ENCODE assay signal across 21 cellular contexts in the genomic region with DNA sequence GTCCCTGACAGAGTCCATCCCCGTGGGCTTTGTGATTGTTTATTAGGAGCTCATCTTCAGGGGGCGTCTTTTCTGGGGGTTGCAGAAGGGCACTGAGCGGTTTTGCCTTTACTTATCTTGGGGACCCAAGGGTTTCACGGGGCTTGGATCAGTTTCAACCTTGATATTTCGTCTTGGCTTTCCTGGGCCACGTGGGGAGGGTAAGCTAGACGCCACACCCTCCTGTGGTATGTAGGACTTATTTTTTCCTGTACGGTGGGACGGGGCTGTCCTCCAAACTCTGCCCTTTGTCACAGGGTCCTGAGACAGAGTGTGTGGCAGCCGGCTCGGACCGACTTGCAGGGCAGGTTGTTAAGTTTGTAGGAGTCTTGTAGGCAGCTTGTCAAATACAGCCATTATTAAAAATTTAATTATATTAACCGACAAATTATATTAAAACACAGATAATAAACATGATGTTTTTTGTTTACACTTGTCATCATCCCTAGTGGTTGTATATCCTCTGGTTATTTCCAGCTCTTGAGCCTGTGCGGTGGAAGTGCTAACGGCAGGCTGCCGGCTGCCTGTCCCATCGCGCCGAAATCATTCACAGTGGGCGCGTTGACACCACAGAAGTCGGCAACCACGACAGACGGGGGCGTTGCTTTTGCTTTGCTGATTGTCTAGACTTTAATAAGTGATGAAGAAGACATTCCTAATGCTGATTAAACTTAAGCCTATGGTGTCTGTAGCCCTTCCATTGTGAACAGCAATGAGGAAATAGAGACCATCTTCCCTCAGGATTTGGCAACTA.
DNase-seq lines count a peak whose midpoint lies in the region; ATAC-seq and TF ChIP-seq lines count a peak whose summit lies in the region.
"Had no signal": no experiment of that assay in that cellular context is flagged by ENCODE, and none has a peak within 500 bp of the region (broad histone marks: within the 10 kb centered on the region; RNA-seq: fewer than 3 reads in every experiment).

No MANE protein-coding gene starts in this region.

- TF ChIP-seq CTCF in H9 (conservative IDR thresholded peaks at IDR 0.05) (no peak), progenitor cell of endocrine pancreas (IDR thresholded peaks at IDR 0.05; ENCODE audit: unreplicated experiment) (no peak)
- no peak for TF ChIP-seq CTCF in activated CD8-positive, alpha-beta T cell treated with anti-CD3 and anti-CD28 coated beads for 36 hours (IDR thresholded peaks at IDR 0.05)

- no peak overlapping the region for H2AFZ ChIP-seq in H9 (ENCODE audit: low read length)
- H2AFZ ChIP-seq: GM23338 had no signal

- no peaks in the 10 kb centered on the region for H3K23me2 ChIP-seq in H9 (ENCODE audit: insufficient read length, low read depth, low read length, poor library complexity, severe bottlenecking)

- H2BK120ac ChIP-seq in H9 (ENCODE audit: low read depth, low read length, poor library complexity, severe bottlenecking) = no peak overlapping the region

- H4K20me1 ChIP-seq in H9 (ENCODE audit: control insufficient read depth, insufficient read depth, insufficient read length) = peaks cover 5% of the 10 kb centered on the region

- no peaks in the 10 kb centered on the region for H3K9me3 ChIP-seq in H9 (ENCODE audit: control insufficient read depth, low read depth, low read length)
- H3K9me3 ChIP-seq: right lobe of liver, uterus had no signal

- no peak overlapping the region for H3T11ph ChIP-seq in H9 (ENCODE audit: low read length)

- H3K4me3 Mint-ChIP-seq in H9 = no peak overlapping the region
- no peak overlapping the region for H3K4me3 Mint-ChIP-seq in progenitor cell of endocrine pancreas (ENCODE audit: low read depth)
- no peak overlapping the region for H3K4me3 Mint-ChIP-seq in activated CD8-positive, alpha-beta T cell treated with anti-CD3 and anti-CD28 coated beads for 36 hours
- H3K4me3 Mint-ChIP-seq: activated CD4-positive, alpha-beta T cell treated with anti-CD3 and anti-CD28 coated beads, Interleukin-2, amount 10 ng/mL, durations not matched to agents 7 days and 5 days; brain; GM23338; HFFc6; stimulated activated memory B cell treated with anti-CD40 and anti-IgM and Interleukin-4, amounts not matched to agents 10 μg/mL and 1 μg/mL and 100 μg/mL, for 72 hours; T-helper 2 cell treated with Interferon-gamma antibody and Interleukin-4, amounts not matched to agents 5 μg/mL and 100 μg/mL, for 36 hours had no signal

- H3K9ac ChIP-seq in H9 (ENCODE audit: extremely low read depth, insufficient read length, low read length) = no peak overlapping the region

- H3K56ac ChIP-seq in H9 (ENCODE audit: insufficient read length, low read depth, low read length) = no peak overlapping the region

- H2BK20ac ChIP-seq in H9 (ENCODE audit: low read depth, low read length, poor library complexity, severe bottlenecking) = no peak overlapping the region

- H3K4me2 ChIP-seq in H9 (ENCODE audit: insufficient read depth, insufficient read length, low read length) = no peak overlapping the region
- H3K4me2 ChIP-seq: GM23338 had no signal

- no peak overlapping the region for H4K91ac ChIP-seq in H9 (ENCODE audit: insufficient read length, low read depth, low read length)

- no peak overlapping the region for H2BK15ac ChIP-seq in H9 (ENCODE audit: low read depth, low read length)

- H3K79me2 ChIP-seq in H9 (ENCODE audit: insufficient read depth, low read length) = no peaks in the 10 kb centered on the region

- 0 out of 2 replicates have a peak, but pooled peaks cover 2% of the 10 kb centered on the region for H3K4me1 ChIP-seq in H9 (ENCODE audit: insufficient read depth, low read length)
- H3K4me1 ChIP-seq: right lobe of liver, uterus had no signal

- H2AK5ac ChIP-seq in H9 (ENCODE audit: insufficient read length, low read length) = no peak overlapping the region

- DNase-seq in activated T-cell treated with anti-CD3 and anti-CD28 coated beads, Interleukin-2, amount 50 U/mL, for 1 hour = peak; percentile 8
- DNase-seq in activated T-cell treated with anti-CD3 and anti-CD28 coated beads for 4 hours (no peak), H9 (peak; percentile 15), progenitor cell of endocrine pancreas (ENCODE audit: low spot score, unreplicated experiment) (peak; percentile 5), HUDEP-2 (lab: John Stamatoyannopoulos, UW; ENCODE audit: unreplicated experiment in 76 of 76) (no peak), DMS 273 (lab: John Stamatoyannopoulos, UW; ENCODE audit: unreplicated experiment) (no peak)
- peak; percentile 5 for DNase-seq in activated CD8-positive, alpha-beta memory T cell treated with anti-CD3 and anti-CD28 coated beads, Interleukin-2, amount 50 U/mL, for 4 hours
- DNase-seq in activated CD8-positive, alpha-beta T cell treated with anti-CD3 and anti-CD28 coated beads for 36 hours = no peak
- DNase-seq: 8988T; activated CD4-positive, alpha-beta T cell treated with anti-CD3 and anti-CD28 coated beads, Interleukin-2, amount 10 ng/mL, durations not matched to agents 7 days and 5 days; HFFc6; NCI-H146; SHP77; stimulated activated CD4-positive, alpha-beta T cell treated with anti-CD3 and anti-CD28 coated beads, Interleukin-4, amount 100 ng/mL, for 24 hours; uterus had no signal

- no peaks in the 10 kb centered on the region for H3K79me1 ChIP-seq in H9 (ENCODE audit: insufficient read depth, low read depth, low read length, poor library complexity, severe bottlenecking)

- H3K23ac ChIP-seq in H9 (ENCODE audit: insufficient read length, low read depth, low read length) = no peak overlapping the region

- CTCF ChIA-PET in activated CD8-positive, alpha-beta T cell treated with anti-CD3 and anti-CD28 coated beads for 36 hours (lab: Charles Lee) = no interaction called here

- H3K36me3 Mint-ChIP-seq in H9 (ENCODE audit: insufficient read depth in 1 of 3, low read depth in 3 of 3) (no peaks in the 10 kb centered on the region; a peak in 1 of 7 replicates), progenitor cell of endocrine pancreas (ENCODE audit: insufficient read depth) (no peaks in the 10 kb centered on the region)
- peaks cover 2% of the 10 kb centered on the region for H3K36me3 Mint-ChIP-seq in activated CD8-positive, alpha-beta T cell treated with anti-CD3 and anti-CD28 coated beads for 36 hours (ENCODE audit: low read depth)

- POLR2A ChIA-PET in activated CD8-positive, alpha-beta T cell treated with anti-CD3 and anti-CD28 coated beads for 36 hours (lab: Charles Lee) = no interaction called here

- no peak overlapping the region for H4K8ac ChIP-seq in H9 (replicated peaks; ENCODE audit: insufficient read length, low read depth, low read length)

- H4K5ac ChIP-seq in H9 (ENCODE audit: insufficient read length, low read depth, low read length) = no peak overlapping the region

- no peaks in the 10 kb centered on the region for H3K27me3 ChIP-seq in H9 (ENCODE audit: insufficient read depth, low read length)
- H3K27me3 ChIP-seq: right lobe of liver, uterus had no signal

- peaks cover 0 to 6% of the 10 kb centered on the region in 2 experiments; a peak in 1 of 4 replicates for H3K4me1 Mint-ChIP-seq in H9
- no peaks in the 10 kb centered on the region for H3K4me1 Mint-ChIP-seq in progenitor cell of endocrine pancreas (ENCODE audit: low read depth)
- H3K4me1 Mint-ChIP-seq in activated CD8-positive, alpha-beta T cell treated with anti-CD3 and anti-CD28 coated beads for 36 hours (ENCODE audit: low read depth) = no peaks in the 10 kb centered on the region
- H3K4me1 Mint-ChIP-seq: GM23338; stimulated activated memory B cell treated with anti-CD40 and anti-IgM and Interleukin-4, amounts not matched to agents 10 μg/mL and 1 μg/mL and 100 μg/mL, for 72 hours had no signal

- H3K27me3 Mint-ChIP-seq in H9 (ENCODE audit: low read depth) = peaks cover 93% of the 10 kb centered on the region
- peaks cover 25% of the 10 kb centered on the region for H3K27me3 Mint-ChIP-seq in progenitor cell of endocrine pancreas
- H3K27me3 Mint-ChIP-seq in activated CD8-positive, alpha-beta T cell treated with anti-CD3 and anti-CD28 coated beads for 36 hours = no peaks in the 10 kb centered on the region
- H3K27me3 Mint-ChIP-seq: stimulated activated memory B cell treated with anti-CD40 and anti-IgM and Interleukin-4, amounts not matched to agents 10 μg/mL and 1 μg/mL and 100 μg/mL, for 72 hours had no signal

- H3K4ac ChIP-seq in H9 (ENCODE audit: low read depth, low read length) = no peak overlapping the region

- H3K18ac ChIP-seq in H9 (ENCODE audit: insufficient read length, low read depth, low read length) = no peak overlapping the region

- H3K9me3 Mint-ChIP-seq in H9 = peaks cover 8 to 13% of the 10 kb centered on the region in 2 experiments; a peak in 3 of 5 replicates
- peaks cover 18% of the 10 kb centered on the region for H3K9me3 Mint-ChIP-seq in progenitor cell of endocrine pancreas (ENCODE audit: low read depth)
- peaks cover 18% of the 10 kb centered on the region for H3K9me3 Mint-ChIP-seq in activated CD8-positive, alpha-beta T cell treated with anti-CD3 and anti-CD28 coated beads for 36 hours

- H3K27ac ChIP-seq in H9 (ENCODE audit: insufficient read length, low read depth, low read length) = no peak overlapping the region
- H3K27ac ChIP-seq: right lobe of liver, uterus had no signal

- no peak overlapping the region for H2BK5ac ChIP-seq in H9 (ENCODE audit: insufficient read length, low read length)

- WGBS in H9 (ENCODE audit: extremely low coverage, insufficient read length, low lambda C conversion rate) = no CpG with 5 or more reads among the region's 25 CpGs

- H3K14ac ChIP-seq in H9 (ENCODE audit: insufficient read depth, low read length) = no peak overlapping the region

- no peak overlapping the region for H2BK12ac ChIP-seq in H9 (ENCODE audit: insufficient read length, low read depth, low read length)

- no peak overlapping the region for H3K27ac Mint-ChIP-seq in H9
- no peak overlapping the region for H3K27ac Mint-ChIP-seq in progenitor cell of endocrine pancreas
- H3K27ac Mint-ChIP-seq in activated CD8-positive, alpha-beta T cell treated with anti-CD3 and anti-CD28 coated beads for 36 hours = no peak overlapping the region
- H3K27ac Mint-ChIP-seq: activated CD4-positive, alpha-beta T cell treated with anti-CD3 and anti-CD28 coated beads, Interleukin-2, amount 10 ng/mL, durations not matched to agents 7 days and 5 days; GM23338; HFFc6; stimulated activated memory B cell treated with anti-CD40 and anti-IgM and Interleukin-4, amounts not matched to agents 10 μg/mL and 1 μg/mL and 100 μg/mL, for 72 hours; T-helper 2 cell treated with Interferon-gamma antibody and Interleukin-4, amounts not matched to agents 5 μg/mL and 100 μg/mL, for 36 hours had no signal

- intact Hi-C loops in activated CD8-positive, alpha-beta T cell treated with anti-CD3 and anti-CD28 coated beads for 36 hours (cut with micrococcal nuclease) = no loop called here

- ATAC-seq in activated CD8-positive, alpha-beta T cell treated with anti-CD3 and anti-CD28 coated beads for 36 hours = no peak
- ATAC-seq: GM23338; mucosa of descending colon; right lobe of liver; stimulated activated memory B cell treated with anti-CD40 and anti-IgM and Interleukin-4, amounts not matched to agents 10 μg/mL and 1 μg/mL and 100 μg/mL, for 72 hours had no signal

Comparison
In these comparisons a context has a peak if more than half of its experiments do, and no peak if none do; other contexts are left out.
1. DNase-seq: peak in activated T-cell treated with anti-CD3 and anti-CD28 coated beads, Interleukin-2, amount 50 U/mL, for 1 hour (single experiment), H9 (single experiment), activated CD8-positive, alpha-beta memory T cell treated with anti-CD3 and anti-CD28 coated beads, Interleukin-2, amount 50 U/mL, for 4 hours (single experiment) and progenitor cell of endocrine pancreas (single experiment); none in activated T-cell treated with anti-CD3 and anti-CD28 coated beads for 4 hours (single experiment), HUDEP-2 (0 of 76), DMS 273 (single experiment) and activated CD8-positive, alpha-beta T cell treated with anti-CD3 and anti-CD28 coated beads for 36 hours (single experiment).